10 cellular contexts compared by ENCODE assay signal in genomic region chr20:5135363-5136012, GRCh38. TPM values are rescaled to one million over a fixed set of nuclear protein-coding genes. Genes with fewer than 3 reads are reported as not detected.
DNase-seq lines count a peak whose midpoint lies in the region; ATAC-seq and TF ChIP-seq lines count a peak whose summit lies in the region.
"Had no signal": no experiment of that assay in that cellular context is flagged by ENCODE, and none has a peak within 500 bp of the region (broad histone marks: within the 10 kb centered on the region; RNA-seq: fewer than 3 reads in every experiment).

No MANE protein-coding gene starts in this region.

- peak in 1 of 2 donors; percentile 57 for TF ChIP-seq POLR2A in adrenal gland (IDR thresholded peaks at IDR 0.05)

- H3K27me3 ChIP-seq in adrenal gland (no peaks in the 10 kb centered on the region), colonic mucosa (no peaks in the 10 kb centered on the region)

- WGBS in adrenal gland, 4 donors = 30 to 37% (median 33%) methylated on average over 2 to 4 of the region's 4 CpGs

- H3K36me3 ChIP-seq in adrenal gland (replicated peaks in 1 of 2) (no peaks in the 10 kb centered on the region), colonic mucosa (no peaks in the 10 kb centered on the region)

- no peak for TF ChIP-seq CTCF in adrenal gland (IDR thresholded peaks at IDR 0.05)
- TF ChIP-seq CTCF in colonic mucosa (IDR thresholded peaks at IDR 0.05) = no peak
- TF ChIP-seq CTCF in omental fat pad (IDR thresholded peaks at IDR 0.05) = no peak

- H3K4me1 ChIP-seq in adrenal gland (replicated peaks in 1 of 2) (peaks cover 14 to 29% of the 10 kb centered on the region in 2 donors), colonic mucosa (no peaks in the 10 kb centered on the region)

- ATAC-seq in GM21786 (IDR thresholded peaks at IDR 0.05; ENCODE audit: unreplicated experiment) = peak; percentile 89
- ATAC-seq in omental fat pad (ENCODE audit: low FRiP score) = no peak

- no peaks in the 10 kb centered on the region for H3K9me3 ChIP-seq in adrenal gland (replicated peaks in 1 of 3)
- H3K9me3 ChIP-seq in colonic mucosa = no peaks in the 10 kb centered on the region

- intact Hi-C loops in adrenal gland (cut with DNase I) = no loop called here
- intact Hi-C loops in colonic mucosa (cut with DNase I) = no loop called here

- H3K9ac ChIP-seq in colonic mucosa (ENCODE audit: low read depth in 2 of 2, low read length in 2 of 2) = no peak overlapping the region

- H3K4me3 ChIP-seq in adrenal gland = no peak overlapping the region
- no peak overlapping the region for H3K4me3 ChIP-seq in colonic mucosa
- H3K4me3 ChIP-seq: SK-N-MC, skin epidermis had no signal

- DNase-seq in adrenal gland = peak; percentile 36 to 78 (median 64)
- DNase-seq in inferior parietal cortex (ENCODE audit: extremely low spot score) = peak; percentile 43
- no peak for DNase-seq in colonic mucosa
- DNase-seq in NCI-H1092 treated with DMSO at 0.1 percent for 48 hours (lab: John Stamatoyannopoulos, UW) = no peak
- DNase-seq in omental fat pad (ENCODE audit: low spot score) = no peak
- DNase-seq: dermis blood vessel endothelial cell had no signal

- H3K27ac ChIP-seq in adrenal gland (peak overlapping the region in 4 of 5 donors; percentile 26 to 70 (median 62)), temporal lobe (ENCODE audit: low read depth, low read length) (peak overlapping the region; percentile 83), colonic mucosa (no peak overlapping the region)
- H3K27ac ChIP-seq: SK-N-MC had no signal

RNA-seq across cellular contexts. Expression of gene CDS2, which starts 8.7 kb away (rescaled TPM):
- 10 to 100 TPM; 27.8 to 71.0 (median 46.7) TPM for total RNA-seq in adrenal gland
- polyA plus RNA-seq in adrenal gland = 10 to 100 TPM; 11.8 to 27.5 (median 12.6) TPM
- total RNA-seq in temporal lobe = 54.3 TPM
- 10 to 100 TPM; 31.7 to 44.3 TPM for total RNA-seq in colonic mucosa
- total RNA-seq in omental fat pad = 10 to 100 TPM; 27.5 to 49.5 (median 35.5) TPM

RNA-seq across cellular contexts. Expression of gene PCNA, which starts 15.7 kb away (rescaled TPM):
- total RNA-seq in adrenal gland (10 to 100 TPM; 40.8 to 97.3 (median 48.6) TPM), temporal lobe (25.1 TPM), colonic mucosa (100 to 1,000 TPM in 1 of 2 donors, 10 to 100 TPM in 1; 59.0 to 204 TPM), omental fat pad (10 to 100 TPM; 26.4 to 38.6 (median 30.9) TPM)
- 10 to 100 TPM; 23.5 to 63.8 (median 31.5) TPM for polyA plus RNA-seq in adrenal gland

RNA-seq across cellular contexts. Expression of gene TMEM230, which starts 22.6 kb away (rescaled TPM):
- total RNA-seq in adrenal gland (100 to 1,000 TPM in 7 of 8 donors, 10 to 100 TPM in 1; 95.6 to 214 (median 135) TPM), temporal lobe (27.8 TPM), colonic mucosa (10 to 100 TPM; 54.0 to 80.3 TPM), omental fat pad (100 to 1,000 TPM in 3 of 4 donors, 10 to 100 TPM in 1; 86.5 to 138 (median 127) TPM)
- polyA plus RNA-seq in adrenal gland = 100 to 1,000 TPM; 206 to 276 (median 240) TPM

Comparison
In these comparisons a context has a peak if more than half of its experiments do, and no peak if none do; other contexts are left out.
1. DNase-seq: peak in adrenal gland (7 of 7) and inferior parietal cortex (single experiment); none in colonic mucosa (single experiment), NCI-H1092 treated with DMSO at 0.1 percent for 48 hours (single experiment) and omental fat pad (single experiment).